10 cellular contexts compared by ENCODE assay signal in the genomic region with DNA sequence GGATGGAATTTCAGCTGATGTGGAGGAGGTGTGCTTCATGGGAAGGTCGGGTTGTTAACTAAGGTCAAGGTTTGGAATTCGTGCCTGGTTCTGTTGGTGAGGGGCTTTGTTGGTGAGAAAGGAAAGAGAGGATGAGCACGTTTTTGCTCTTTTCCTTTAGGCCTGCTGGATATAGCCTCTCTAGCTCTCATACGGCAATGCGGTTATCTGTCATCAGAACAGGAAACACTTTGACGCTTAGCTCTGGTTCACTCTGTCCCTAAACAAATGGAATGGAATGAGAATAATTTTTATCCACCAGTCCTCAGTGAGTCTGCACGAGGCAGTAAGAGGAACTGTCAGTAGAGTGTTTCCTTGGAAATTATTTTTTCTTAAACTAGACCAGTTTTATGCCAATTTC.
DNase-seq lines count a peak whose midpoint lies in the region; ATAC-seq and TF ChIP-seq lines count a peak whose summit lies in the region.
"Had no signal": no experiment of that assay in that cellular context is flagged by ENCODE, and none has a peak within 500 bp of the region (broad histone marks: within the 10 kb centered on the region; RNA-seq: fewer than 3 reads in every experiment).

No MANE protein-coding gene starts in this region.

- no peaks in the 10 kb centered on the region for H3K9me3 Mint-ChIP-seq in chondrocyte (ENCODE audit: low read depth)
- H3K9me3 Mint-ChIP-seq: activated naive CD4-positive, alpha-beta T cell treated with anti-CD3 and anti-CD28 coated beads for 36 hours had no signal

- no peaks in the 10 kb centered on the region for H3K27me3 ChIP-seq in suprapubic skin

- H3K36me3 ChIP-seq in suprapubic skin: no peaks in the 10 kb centered on the region

- TF ChIP-seq POLR2A in suprapubic skin (IDR thresholded peaks at IDR 0.05): no peak

- no peaks in the 10 kb centered on the region for H3K27me3 Mint-ChIP-seq in chondrocyte (ENCODE audit: low read depth)

- DNase-seq in chondrocyte (ENCODE audit: low spot score) (no peak), left kidney (ENCODE audit: low read depth, low spot score) (peak; percentile 87), suprapubic skin (ENCODE audit: low spot score in 2 of 2) (no peak), nucleus accumbens (lab: John Stamatoyannopoulos, UW) (no peak), SHP77 (lab: John Stamatoyannopoulos, UW) (no peak), NCI-H1417 (lab: John Stamatoyannopoulos, UW) (no peak), DMS53 treated with DMSO at 0.1 percent for 48 hours (lab: John Stamatoyannopoulos, UW; ENCODE audit: unreplicated experiment) (no peak)
- DNase-seq: activated naive CD4-positive, alpha-beta T cell treated with anti-CD3 and anti-CD28 coated beads for 36 hours; NCI-H146 had no signal

- peak overlapping the region; percentile 99 for H3K27ac Mint-ChIP-seq in chondrocyte (ENCODE audit: unreplicated experiment)
- H3K27ac Mint-ChIP-seq: activated naive CD4-positive, alpha-beta T cell treated with anti-CD3 and anti-CD28 coated beads for 36 hours had no signal

- H3K4me3 ChIP-seq in suprapubic skin: no peak overlapping the region

- H3K36me3 Mint-ChIP-seq in chondrocyte (ENCODE audit: low read depth): no peaks in the 10 kb centered on the region

- TF ChIP-seq CTCF in chondrocyte (IDR thresholded peaks at IDR 0.05): no peak
- no peak for TF ChIP-seq CTCF in suprapubic skin (IDR thresholded peaks at IDR 0.05)

- H3K27ac ChIP-seq in suprapubic skin: no peak overlapping the region

- H3K9me3 ChIP-seq in suprapubic skin: no peaks in the 10 kb centered on the region

- WGBS in suprapubic skin: 66% methylated on average over 7 of the region's 7 CpGs

- TF ChIP-seq EP300 in suprapubic skin (IDR thresholded peaks at IDR 0.05): peak; percentile 87

- peak; percentile 31 for ATAC-seq in HG03432 (IDR thresholded peaks at IDR 0.05; ENCODE audit: unreplicated experiment)

- peak overlapping the region; percentile 52 for H3K4me3 Mint-ChIP-seq in chondrocyte (ENCODE audit: unreplicated experiment)
- H3K4me3 Mint-ChIP-seq: activated naive CD4-positive, alpha-beta T cell treated with anti-CD3 and anti-CD28 coated beads for 36 hours had no signal

- H3K4me1 Mint-ChIP-seq in chondrocyte (ENCODE audit: low read depth): peaks cover 38% of the 10 kb centered on the region

- H3K4me1 ChIP-seq in suprapubic skin: peaks cover 33% of the 10 kb centered on the region
